Comparison of ENCODE assay signal across 12 cellular contexts in genomic region chr2:28413896-28414290, GRCh38. TPM values are rescaled to one million over a fixed set of nuclear protein-coding genes. Genes with fewer than 3 reads are reported as not detected.
DNase-seq lines count a peak whose midpoint lies in the region; ATAC-seq and TF ChIP-seq lines count a peak whose summit lies in the region.
"Had no signal": no experiment of that assay in that cellular context is flagged by ENCODE, and none has a peak within 500 bp of the region (broad histone marks: within the 10 kb centered on the region; RNA-seq: fewer than 3 reads in every experiment).

No MANE protein-coding gene starts in this region.

- peaks cover 43 to 93% of the 10 kb centered on the region in 2 experiments for H3K79me1 ChIP-seq in IMR-90 (ENCODE audit: low read depth in 1 of 2, low read length in 2 of 2)

- no peak for TF ChIP-seq RAD21 in IMR-90 (IDR thresholded peaks at IDR 0.05; ENCODE audit: low read length)

- no peak overlapping the region for H3K4me2 ChIP-seq in IMR-90 (ENCODE audit: low read depth, low read length)
- H3K4me2 ChIP-seq: PC-9 had no signal

- 0 out of 4 replicates have a peak overlapping the region, but pooled peaks of 1 of the 2 experiments have one; percentile 41 for H4K8ac ChIP-seq in IMR-90 (ENCODE audit: low read depth in 2 of 2, low read length in 2 of 2)

- H4K20me1 ChIP-seq in IMR-90 (ENCODE audit: insufficient read depth, low read length) = peaks cover 84% of the 10 kb centered on the region

- H3K18ac ChIP-seq in IMR-90 (ENCODE audit: low read depth, low read length) = no peak overlapping the region

- POLR2A ChIA-PET in IMR-90 (lab: Charles Lee; ENCODE audit: unreplicated experiment) = no interaction called here

- H4K5ac ChIP-seq in IMR-90 (ENCODE audit: low read depth, low read length) = no peak overlapping the region

- peaks cover 14% of the 10 kb centered on the region for H3K4me1 ChIP-seq in IMR-90 (ENCODE audit: control insufficient read depth, insufficient read depth, low read length)

- H3K14ac ChIP-seq in IMR-90 (replicated peaks; ENCODE audit: low read depth, low read length) = no peak overlapping the region

- no peak overlapping the region for H3K4me3 ChIP-seq in IMR-90 (ENCODE audit: insufficient read depth, low read depth, low read length)
- peak overlapping the region; percentile 10 for H3K4me3 ChIP-seq in coronary artery
- H3K4me3 ChIP-seq: PC-9 had no signal

- H3K56ac ChIP-seq in IMR-90 (ENCODE audit: extremely low read depth, insufficient read depth, low read length) = no peak overlapping the region

- H3K9ac ChIP-seq in IMR-90 (ENCODE audit: low read depth, low read length) = no peak overlapping the region

- DNase-seq in NCI-H1417 (lab: John Stamatoyannopoulos, UW) (peak in 2 of 3 experiments; percentile 57 to 73), NCI-H1417 treated with DMSO at 0.1 percent for 48 hours (lab: John Stamatoyannopoulos, UW) (no peak), IMR-90 (no peak), coronary artery (ENCODE audit: low spot score) (no peak), posterior vena cava (ENCODE audit: low spot score) (peak; percentile 66), GM19240 (ENCODE audit: insufficient read length, low spot score) (no peak)
- DNase-seq: 8988T; activated CD8-positive, alpha-beta memory T cell treated with anti-CD3 and anti-CD28 coated beads, Interleukin-2, amount 50 U/mL, for 4 hours; anterior cingulate cortex had no signal

- no peak overlapping the region for H2BK15ac ChIP-seq in IMR-90 (ENCODE audit: low read depth, low read length)

- CTCF ChIA-PET in IMR-90 (lab: Yijun Ruan, JAX) = interaction anchor here (0.9 kb wide), 1 partner anchor 18 kb away, joined by 5 read pairs; no protein-coding TSS in a partner anchor

- in situ Hi-C loops in IMR-90 (cut with MboI; ENCODE audit: low sequenced_read_pairs) = no loop called here

- H2BK20ac ChIP-seq in IMR-90 (ENCODE audit: low read depth, low read length) = no peak overlapping the region

- H2AK5ac ChIP-seq in IMR-90 (ENCODE audit: low read depth, low read length) = no peak overlapping the region

- H3K36me3 ChIP-seq in IMR-90 (ENCODE audit: control insufficient read depth, insufficient read depth, low read length) = peaks cover 78% of the 10 kb centered on the region

- dilution Hi-C loops in IMR-90 (cut with HindIII; ENCODE audit: low sequenced_read_pairs, unreplicated experiment) = no loop called here

- 65% methylated on average over 3 of the region's 7 CpGs; no CpG with 5 or more reads in 1 of the 2 experiments for WGBS in IMR-90 (ENCODE audit: extremely low coverage in 2 of 2, insufficient read length in 1 of 2), 2 experiments

- ATAC-seq in IMR-90 (ENCODE audit: low read depth) (peak; percentile 3), GM18517 (IDR thresholded peaks at IDR 0.05; ENCODE audit: unreplicated experiment) (no peak), GM19467 (IDR thresholded peaks at IDR 0.05; ENCODE audit: unreplicated experiment) (no peak)

- H3K27ac ChIP-seq in IMR-90 (ENCODE audit: insufficient read depth, low read length) (peak overlapping the region; percentile 0; the same call in 1 of the 2 replicates), coronary artery (peak overlapping the region in 1 of 2 donors; percentile 47)
- H3K27ac ChIP-seq: PC-9 had no signal

- H3K23ac ChIP-seq in IMR-90 (ENCODE audit: low read depth, low read length) = no peak overlapping the region

- H2AFZ ChIP-seq in IMR-90 (replicated peaks; ENCODE audit: low read length, poor library complexity) = no peak overlapping the region
- H2AFZ ChIP-seq: PC-9 had no signal

- H3K9me1 ChIP-seq in IMR-90 (ENCODE audit: insufficient read depth, low read length) = peaks cover 19% of the 10 kb centered on the region

- H2BK5ac ChIP-seq in IMR-90 (ENCODE audit: low read depth, low read length, poor library complexity, severe bottlenecking) = no peak overlapping the region

- no TSS peak for BruUV-seq in IMR-90 (replicated peaks; lab: Mats Ljungman, UMichigan)

- no peak overlapping the region for H4K91ac ChIP-seq in IMR-90 (ENCODE audit: insufficient read depth, low read depth, low read length)

- no peak; the same call in 1 of the 2 replicates for TF ChIP-seq POLR2A in IMR-90 (IDR thresholded peaks at IDR 0.05; ENCODE audit: low read depth, low read length)

- intact Hi-C loops in IMR-90 (cut with micrococcal nuclease) = no loop called here
- intact Hi-C loops in posterior vena cava (cut with DNase I) = no loop called here

- no peaks in the 10 kb centered on the region for H3K27me3 ChIP-seq in IMR-90 (ENCODE audit: control insufficient read depth, insufficient read depth, low read length)

- H2BK120ac ChIP-seq in IMR-90 (ENCODE audit: low read depth, low read length) = no peak overlapping the region

- TF ChIP-seq CTCF in IMR-90 (conservative IDR thresholded peaks at IDR 0.05; ENCODE audit: low read depth, low read length) = no peak
- no peak for TF ChIP-seq CTCF in coronary artery (IDR thresholded peaks at IDR 0.05)

- no peak overlapping the region for H2AK9ac ChIP-seq in IMR-90 (replicated peaks; ENCODE audit: low read depth, low read length, poor library complexity)

- no peaks in the 10 kb centered on the region for H3K9me3 ChIP-seq in IMR-90 (ENCODE audit: control insufficient read depth, insufficient read depth, low read length)

- H3K4ac ChIP-seq in IMR-90 (ENCODE audit: low read depth, low read length) = no peak overlapping the region

TF ChIP-seq in IMR-90, 13 proteins besides CTCF, POLR2A, EP300 and RAD21:
- TF ChIP-seq RCOR1 (IDR thresholded peaks at IDR 0.05; ENCODE audit: insufficient replicate concordance, low read length) = no peak

RNA-seq across cellular contexts. Expression of gene FOSL2, which starts 21.2 kb away (rescaled TPM):
- 31.4 and 32.2 TPM in 2 replicates for total RNA-seq in IMR-90 (2012; rRNA removed)
- 46.3 and 51.1 TPM in 2 replicates for polyA plus RNA-seq in IMR-90 (2012; rRNA removed)
- polyA plus RNA-seq in IMR-90 (2012; cell fraction: cytosol; rRNA removed) = 52.1 and 52.3 TPM in 2 replicates
- polyA plus RNA-seq in IMR-90 (2012; cell fraction: nucleus; rRNA removed; ENCODE audit: low replicate concordance) = 91.1 and 119 TPM in 2 replicates
- 100 to 1,000 TPM; 105 to 141 TPM for total RNA-seq in posterior vena cava

Comparison
In these comparisons a context has a peak if more than half of its experiments do, and no peak if none do; other contexts are left out.
1. DNase-seq: peak in NCI-H1417 (2 of 3) and posterior vena cava (single experiment); none in NCI-H1417 treated with DMSO at 0.1 percent for 48 hours (single experiment), IMR-90 (single experiment), coronary artery (single experiment) and GM19240 (single experiment).